15 cellular contexts compared by ENCODE assay signal in genomic region chrX:150664290-150664689, GRCh38. TPM values are rescaled to one million over a fixed set of nuclear protein-coding genes. Genes with fewer than 3 reads are reported as not detected.
A peak's percentile ranks its signal among the peaks of the same experiment; 100 is the strongest.
DNase-seq lines count a peak whose midpoint lies in the region; ATAC-seq, FAIRE-seq and TF ChIP-seq lines count a peak whose summit lies in the region.
"Had no signal": no experiment of that assay in that cellular context is flagged by ENCODE, and none has a peak within 500 bp of the region (broad histone marks: within the 10 kb centered on the region; RNA-seq: fewer than 3 reads in every experiment).

No MANE protein-coding gene starts in this region.

- TF ChIP-seq CTCF in liver (IDR thresholded peaks at IDR 0.05; ENCODE audit: low read depth, low read length, missing input control) (no peak), HepG2 (CRISPR knock-in tag; IDR thresholded peaks at IDR 0.05) (no peak), left ventricle myocardium inferior (IDR thresholded peaks at IDR 0.05; ENCODE audit: borderline replicate concordance) (no peak)

- no peaks in the 10 kb centered on the region for H3K27me3 Mint-ChIP-seq in activated CD8-positive, alpha-beta memory T cell treated with anti-CD3 and anti-CD28 coated beads, Interleukin-2, amount 10 ng/mL, durations not matched to agents 7 days and 5 days

- DNase-seq in HepG2 (ENCODE audit: low spot score) = no peak
- DNase-seq in NCI-H345 (lab: John Stamatoyannopoulos, UW) = peak; percentile 90
- peak; percentile 38 for DNase-seq in left ventricle myocardium inferior
- no peak for DNase-seq in activated CD8-positive, alpha-beta memory T cell treated with anti-CD3 and anti-CD28 coated beads, Interleukin-2, amount 10 ng/mL, durations not matched to agents 7 days and 5 days
- DNase-seq in GM03348 (ENCODE audit: low spot score) = no peak
- no peak for DNase-seq in ureter (ENCODE audit: low spot score)
- DNase-seq: activated T-cell treated with anti-CD3 and anti-CD28 coated beads, Interleukin-2, amount 50 U/mL, for 72 hours; immature natural killer cell; KG1; stimulated activated CD4-positive, alpha-beta T cell treated with anti-CD3 and anti-CD28 coated beads, Interleukin-15, amount 100 ng/mL, for 24 hours had no signal

- H3K79me2 ChIP-seq in HepG2 (ENCODE audit: insufficient read depth, low read length) = no peaks in the 10 kb centered on the region

- no peak overlapping the region for H3K4me3 Mint-ChIP-seq in activated CD8-positive, alpha-beta memory T cell treated with anti-CD3 and anti-CD28 coated beads, Interleukin-2, amount 10 ng/mL, durations not matched to agents 7 days and 5 days
- H3K4me3 Mint-ChIP-seq: activated T-cell treated with anti-CD3 and anti-CD28 coated beads, Interleukin-2, amount 50 U/mL, for 72 hours; immature natural killer cell; natural killer cell treated with Interleukin-12 subunit alpha and Interleukin-12 subunit beta and Interleukin-15 and Interleukin-18, amount 100 ng/mL, for 72 hours had no signal

- H3K9me3 ChIP-seq in liver (ENCODE audit: control insufficient read depth in 4 of 4, low read length in 3 of 4) = peaks cover 0 to 4% (median 0%) of the 10 kb centered on the region in 4 donors
- H3K9me3 ChIP-seq in HepG2 (ENCODE audit: low read length) = no peaks in the 10 kb centered on the region
- no peaks in the 10 kb centered on the region for H3K9me3 ChIP-seq in left ventricle myocardium inferior (replicated peaks)

- H3K4me1 ChIP-seq in liver (ENCODE audit: control insufficient read depth in 4 of 4, insufficient read depth in 4 of 4, low read length in 3 of 4) (peaks cover 1 to 10% (median 5%) of the 10 kb centered on the region in 4 donors), HepG2 (ENCODE audit: insufficient read depth, low read length) (no peaks in the 10 kb centered on the region), left ventricle myocardium inferior (peaks cover 4% of the 10 kb centered on the region)

- peaks cover 43% of the 10 kb centered on the region for H3K36me3 Mint-ChIP-seq in activated CD8-positive, alpha-beta memory T cell treated with anti-CD3 and anti-CD28 coated beads, Interleukin-2, amount 10 ng/mL, durations not matched to agents 7 days and 5 days

- WGBS in liver = 31% methylated on average over 2 of the region's 2 CpGs
- no CpG with 5 or more reads among the region's 2 CpGs for WGBS in HepG2 (ENCODE audit: low lambda C conversion rate)

- no peaks in the 10 kb centered on the region for H3K27me3 ChIP-seq in liver (ENCODE audit: control insufficient read depth in 4 of 4, insufficient read depth in 4 of 4, low read length in 3 of 4)
- no peaks in the 10 kb centered on the region for H3K27me3 ChIP-seq in HepG2 (ENCODE audit: control insufficient read depth in 1 of 2, insufficient read depth in 2 of 2, low read length in 2 of 2)
- no peaks in the 10 kb centered on the region for H3K27me3 ChIP-seq in left ventricle myocardium inferior (ENCODE audit: low read depth)

- ATAC-seq in HepG2 = no peak
- no peak for ATAC-seq in HG03378 (IDR thresholded peaks at IDR 0.05; ENCODE audit: unreplicated experiment)
- no peak for ATAC-seq in activated CD8-positive, alpha-beta memory T cell treated with anti-CD3 and anti-CD28 coated beads, Interleukin-2, amount 10 ng/mL, durations not matched to agents 7 days and 5 days
- ATAC-seq: activated T-cell treated with anti-CD3 and anti-CD28 coated beads, Interleukin-2, amount 50 U/mL, for 72 hours; natural killer cell treated with Interleukin-12 subunit alpha and Interleukin-12 subunit beta and Interleukin-15 and Interleukin-18, amount 100 ng/mL, for 72 hours had no signal

- no peak overlapping the region for H3K27ac ChIP-seq in liver (ENCODE audit: low read depth in 1 of 2, low read length in 2 of 2)
- no peak overlapping the region for H3K27ac ChIP-seq in HepG2 (ENCODE audit: extremely low read length, insufficient read depth, low read length)
- H3K27ac ChIP-seq in left ventricle myocardium inferior (replicated peaks) = no peak overlapping the region

- TF ChIP-seq RAD21 in liver (IDR thresholded peaks at IDR 0.05) = peak in 1 of 2 donors; percentile 15
- TF ChIP-seq RAD21 in HepG2 (CRISPR knock-in tag; IDR thresholded peaks at IDR 0.05) = no peak

- no TSS peak for BruUV-seq in HepG2 (replicated peaks; lab: Mats Ljungman, UMichigan)

- H3K27ac Mint-ChIP-seq in activated CD8-positive, alpha-beta memory T cell treated with anti-CD3 and anti-CD28 coated beads, Interleukin-2, amount 10 ng/mL, durations not matched to agents 7 days and 5 days = no peak overlapping the region
- H3K27ac Mint-ChIP-seq: activated T-cell treated with anti-CD3 and anti-CD28 coated beads, Interleukin-2, amount 50 U/mL, for 72 hours; immature natural killer cell; natural killer cell treated with Interleukin-12 subunit alpha and Interleukin-12 subunit beta and Interleukin-15 and Interleukin-18, amount 100 ng/mL, for 72 hours had no signal

- no peak overlapping the region for H2AFZ ChIP-seq in HepG2 (ENCODE audit: low read length)

- TF ChIP-seq POLR2A in HepG2 (IDR thresholded peaks at IDR 0.05; ENCODE audit: insufficient read depth in 1 of 2, low read depth in 2 of 2, low read length in 2 of 2) = no peak

- FAIRE-seq in HepG2 (lab: Jason Lieb, UNC) = no peak
- FAIRE-seq: G401.6, H1 had no signal

- H3K9me3 Mint-ChIP-seq in activated CD8-positive, alpha-beta memory T cell treated with anti-CD3 and anti-CD28 coated beads, Interleukin-2, amount 10 ng/mL, durations not matched to agents 7 days and 5 days (ENCODE audit: low read depth) = no peaks in the 10 kb centered on the region
- H3K9me3 Mint-ChIP-seq: activated T-cell treated with anti-CD3 and anti-CD28 coated beads, Interleukin-2, amount 50 U/mL, for 72 hours; immature natural killer cell; natural killer cell treated with Interleukin-12 subunit alpha and Interleukin-12 subunit beta and Interleukin-15 and Interleukin-18, amount 100 ng/mL, for 72 hours had no signal

- no peaks in the 10 kb centered on the region for H3K4me1 Mint-ChIP-seq in activated CD8-positive, alpha-beta memory T cell treated with anti-CD3 and anti-CD28 coated beads, Interleukin-2, amount 10 ng/mL, durations not matched to agents 7 days and 5 days
- H3K4me1 Mint-ChIP-seq: immature natural killer cell had no signal

- H3K9ac ChIP-seq in liver (ENCODE audit: low read depth in 1 of 2, low read length in 2 of 2) (no peak overlapping the region), HepG2 (ENCODE audit: insufficient read depth, low read depth, low read length) (no peak overlapping the region)

- H3K36me3 ChIP-seq in liver (ENCODE audit: control insufficient read depth in 4 of 4, insufficient read depth in 3 of 4, low read depth in 1 of 4, low read length in 3 of 4) = peaks cover 0 to 19% (median 14%) of the 10 kb centered on the region in 4 donors
- H3K36me3 ChIP-seq in HepG2 (replicated peaks in 1 of 2; ENCODE audit: control insufficient read depth in 1 of 2, insufficient read depth in 2 of 2, low read length in 2 of 2) = peaks cover 0 to 3% of the 10 kb centered on the region in 2 experiments; a peak in 1 of 5 replicates
- peaks cover 23% of the 10 kb centered on the region for H3K36me3 ChIP-seq in left ventricle myocardium inferior

- CTCF ChIA-PET in HepG2 (lab: Yijun Ruan, JAX; ENCODE audit: low intra/inter-chr PET ratio, low total read pairs) = no interaction called here
- CTCF ChIA-PET in activated CD8-positive, alpha-beta memory T cell treated with anti-CD3 and anti-CD28 coated beads, Interleukin-2, amount 10 ng/mL, durations not matched to agents 7 days and 5 days (lab: Charles Lee) = no interaction called here

- POLR2A ChIA-PET in HepG2 (lab: Yijun Ruan, JAX) = no interaction called here

- intact Hi-C loops in HepG2 (cut with micrococcal nuclease; ENCODE audit: unreplicated experiment) = no loop called here
- intact Hi-C loops in left ventricle myocardium inferior (cut with micrococcal nuclease) = no loop called here

- H3K4me2 ChIP-seq in HepG2 (ENCODE audit: low read depth, low read length) = no peak overlapping the region

- TF ChIP-seq EP300 in HepG2 (IDR thresholded peaks at IDR 0.05; ENCODE audit: low read depth in 2 of 2, low read length in 2 of 2) (no peak), HepG2 (CRISPR knock-in tag; IDR thresholded peaks at IDR 0.05; ENCODE audit: borderline replicate concordance) (no peak)

- in situ Hi-C loops in HepG2 (cut with HindIII; ENCODE audit: extremely low pct_ligation_motif_present, low pct_unique_long_range_greater_than_20kb) = no loop called here

- H3K4me3 ChIP-seq in liver (ENCODE audit: low read depth in 1 of 3, low read length in 3 of 3) = no peak overlapping the region
- no peak overlapping the region for H3K4me3 ChIP-seq in HepG2 (replicated peaks in 1 of 3; ENCODE audit: insufficient read depth in 1 of 3, low read depth in 2 of 3, low read length in 3 of 3)
- H3K4me3 ChIP-seq in left ventricle myocardium inferior = no peak overlapping the region

- H4K20me1 ChIP-seq in HepG2 (ENCODE audit: insufficient read depth, low read length) = no peaks in the 10 kb centered on the region

RNA-seq across cellular contexts. Expression of gene MTMR1, which starts 28.9 kb away (rescaled TPM):
- 10 to 100 TPM; 10.3 to 13.4 TPM for total RNA-seq in liver
- 1 to 10 TPM; 2.5 to 5.3 TPM for polyA plus RNA-seq in liver
- 11.1 and 11.3 TPM in 2 replicates for total RNA-seq in HepG2 (2016; rRNA removed; fragmentation: Illumina TruSeq; extraction: Trizol)
- total RNA-seq in HepG2 (2016; cell fraction: cytosol; rRNA removed; fragmentation: Illumina TruSeq; extraction: Trizol; ENCODE audit: low read depth) = 4.9 and 6.2 TPM in 2 replicates
- 10.8 and 10.9 TPM in 2 replicates for total RNA-seq in HepG2 (2016; cell fraction: insoluble cytoplasmic fraction; rRNA removed; fragmentation: Illumina TruSeq; extraction: Trizol)
- total RNA-seq in HepG2 (2016; cell fraction: membrane; rRNA removed; fragmentation: Illumina TruSeq; extraction: Trizol) = 6.2 and 6.4 TPM in 2 replicates
- 11.7 and 14.6 TPM in 2 replicates for total RNA-seq in HepG2 (2016; cell fraction: nucleus; rRNA removed; fragmentation: Illumina TruSeq; extraction: Trizol)
- 8.9 and 9.1 TPM in 2 replicates for polyA plus RNA-seq in HepG2 (2011; rRNA removed)
- 5.0 and 5.7 TPM in 2 replicates for polyA plus RNA-seq in HepG2 (2011; cell fraction: cytosol; rRNA removed)
- polyA plus RNA-seq in HepG2 (2011; cell fraction: nucleus; rRNA removed) = 20.2 and 23.1 TPM in 2 replicates
- 6.0 and 7.7 TPM in 2 replicates for polyA plus RNA-seq in HepG2 (2012)
- polyA plus RNA-seq in HepG2 (2016; cell fraction: cytosol; fragmentation: Illumina TruSeq; extraction: Trizol; ENCODE audit: low read depth) = 0.63 and 0.69 TPM in 2 replicates
- polyA plus RNA-seq in HepG2 (2016; cell fraction: insoluble cytoplasmic fraction; fragmentation: Illumina TruSeq; extraction: Trizol; ENCODE audit: low read depth) = 9.7 and 9.8 TPM in 2 replicates
- polyA plus RNA-seq in HepG2 (2016; cell fraction: membrane; fragmentation: Illumina TruSeq; extraction: Trizol; ENCODE audit: low read depth) = 2.2 and 2.4 TPM in 2 replicates
- 22.9 and 26.7 TPM in 2 replicates for polyA plus RNA-seq in HepG2 (2016; cell fraction: nucleus; fragmentation: Illumina TruSeq; extraction: Trizol; ENCODE audit: insufficient read depth, low read depth)
- 8.6 and 32.8 TPM in 2 replicates for polyA minus RNA-seq in HepG2 (2011; rRNA and poly(A)+ RNA removed; ENCODE audit: low replicate concordance)
- polyA minus RNA-seq in HepG2 (2011; cell fraction: cytosol; rRNA and poly(A)+ RNA removed) = 6.1 and 9.3 TPM in 2 replicates
- 16.8 and 20.5 TPM in 2 replicates for polyA minus RNA-seq in HepG2 (2011; cell fraction: nucleus; rRNA and poly(A)+ RNA removed)
- 18.6 TPM for total RNA-seq in left ventricle myocardium inferior
- total RNA-seq in activated CD8-positive, alpha-beta memory T cell treated with anti-CD3 and anti-CD28 coated beads, Interleukin-2, amount 10 ng/mL, durations not matched to agents 7 days and 5 days = 10 to 100 TPM; 32.7 to 34.7 TPM
- 48.1 TPM for total RNA-seq in ureter

Comparison
In these comparisons a context has a peak if more than half of its experiments do, and no peak if none do; other contexts are left out.
1. DNase-seq: peak in NCI-H345 (single experiment) and left ventricle myocardium inferior (single experiment); none in HepG2 (single experiment), activated CD8-positive, alpha-beta memory T cell treated with anti-CD3 and anti-CD28 coated beads, Interleukin-2, amount 10 ng/mL, durations not matched to agents 7 days and 5 days (single experiment), GM03348 (single experiment) and ureter (single experiment).